8 cellular contexts compared by ENCODE assay signal in genomic region chr6:116019428-116019827, GRCh38. TPM values are rescaled to one million over a fixed set of nuclear protein-coding genes. Genes with fewer than 3 reads are reported as not detected.
A peak's percentile ranks its signal among the peaks of the same experiment; 100 is the strongest.
DNase-seq lines count a peak whose midpoint lies in the region; ATAC-seq and TF ChIP-seq lines count a peak whose summit lies in the region.

No MANE protein-coding gene starts in this region.

- WGBS in tibial nerve, 2 donors = 81 to 96% methylated on average over 2 of the region's 2 CpGs

- peak overlapping the region in 6 of 8 donors; percentile 1 to 64 (median 30) for H3K4me3 Mint-ChIP-seq in naive B cell

- no peaks in the 10 kb centered on the region for H3K27me3 ChIP-seq in tibial nerve

- no peaks in the 10 kb centered on the region for H3K9me3 Mint-ChIP-seq in naive B cell

- H3K27ac Mint-ChIP-seq in naive B cell = peak overlapping the region; percentile 2 to 84 (median 60)

- H3K36me3 Mint-ChIP-seq in naive B cell = no peaks in the 10 kb centered on the region

- TF ChIP-seq CTCF in tibial nerve (IDR thresholded peaks at IDR 0.05) = no peak

- peaks cover 0 to 3% (median 0%) of the 10 kb centered on the region in 3 donors for H3K27me3 Mint-ChIP-seq in naive B cell

- H3K4me3 ChIP-seq in tibial nerve = no peak overlapping the region

- peak; percentile 55 for DNase-seq in NOMO-1 treated with DMSO at 0.1 percent for 48 hours (lab: John Stamatoyannopoulos, UW; ENCODE audit: unreplicated experiment)
- DNase-seq in NOMO-1 treated with dmso at 0.1 percent for 144 hours (lab: John Stamatoyannopoulos, UW; ENCODE audit: unreplicated experiment) = no peak
- DNase-seq in naive B cell = peak; percentile 62
- no peak for DNase-seq in tibial nerve (ENCODE audit: low spot score in 2 of 2)
- no peak for DNase-seq in dedifferentiated amniotic fluid mesenchymal stem cell (ENCODE audit: extremely low spot score)
- no peak for DNase-seq in erythroblast (lab: John Stamatoyannopoulos, UW)

- no peaks in the 10 kb centered on the region for H3K9me3 ChIP-seq in tibial nerve

- H3K4me1 Mint-ChIP-seq in naive B cell = peaks cover 42 to 50% (median 45%) of the 10 kb centered on the region in 3 donors

- TF ChIP-seq EP300 in tibial nerve (IDR thresholded peaks at IDR 0.05) = no peak

- no peak overlapping the region for H3K27ac ChIP-seq in tibial nerve

- H3K36me3 ChIP-seq in tibial nerve = no peaks in the 10 kb centered on the region

- no peak for TF ChIP-seq POLR2A in tibial nerve (IDR thresholded peaks at IDR 0.05)
- TF ChIP-seq POLR2A in erythroblast (IDR thresholded peaks at IDR 0.05; ENCODE audit: low read length) = no peak

- H3K4me1 ChIP-seq in tibial nerve = peaks cover 0 to 12% (median 0%) of the 10 kb centered on the region in 4 donors

- ATAC-seq in GM21723 (IDR thresholded peaks at IDR 0.05; ENCODE audit: unreplicated experiment) = peak; percentile 70
- ATAC-seq in HG03280 (IDR thresholded peaks at IDR 0.05; ENCODE audit: unreplicated experiment) = peak; percentile 58
- peak; percentile 96 to 97 for ATAC-seq in naive B cell (ENCODE audit: low read depth in 2 of 2)

RNA-seq across cellular contexts. Expression of gene FRK, which starts 41.3 kb away (rescaled TPM):
- not detected for polyA plus RNA-seq in naive B cell (ENCODE audit: low read depth in 6 of 6)
- total RNA-seq in tibial nerve = 1 to 10 TPM in 2 of 4 donors, under 1 TPM in 2; 0.78 to 1.3 (median 0.97) TPM

Comparison
In these comparisons a context has a peak if more than half of its experiments do, and no peak if none do; other contexts are left out.
1. DNase-seq: peak in NOMO-1 treated with DMSO at 0.1 percent for 48 hours (single experiment) and naive B cell (single experiment); none in NOMO-1 treated with dmso at 0.1 percent for 144 hours (single experiment), tibial nerve (0 of 2), dedifferentiated amniotic fluid mesenchymal stem cell (single experiment) and erythroblast (0 of 2).
2. Peak in every context shown above with its lines, with median percentiles within 50 percentile points of each other: ATAC-seq.